ENCODE assay signal across 23 cellular contexts in the genomic region with DNA sequence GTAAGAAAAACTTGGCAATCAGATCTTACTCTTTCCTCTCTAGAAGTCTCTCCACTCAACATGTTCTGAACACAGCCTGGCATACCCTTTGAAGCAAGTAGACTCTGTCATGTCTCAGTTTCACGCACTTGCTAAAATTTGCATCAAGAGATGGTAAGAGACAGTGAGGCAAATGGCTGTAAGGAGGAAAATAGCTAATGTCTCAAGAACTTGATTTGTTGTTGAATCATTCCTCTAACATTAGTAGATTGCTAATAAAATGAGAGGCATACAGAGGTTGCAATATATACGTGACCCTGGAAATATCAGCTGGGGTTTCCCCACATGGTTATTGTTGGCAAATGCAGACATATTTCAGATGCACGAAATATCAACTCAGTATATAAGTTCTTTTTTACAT. TPM values are rescaled to one million over a fixed set of nuclear protein-coding genes. Genes with fewer than 3 reads are reported as not detected.
"Had no signal": no experiment of that assay in that cellular context is flagged by ENCODE, and none has a peak within 500 bp of the region (broad histone marks: within the 10 kb centered on the region; RNA-seq: fewer than 3 reads in every experiment).

No MANE protein-coding gene starts in this region.

- H3K27me3 ChIP-seq: cardiac muscle cell, esophagus squamous epithelium, neural progenitor cell, sigmoid colon, tibial artery, uterus had no signal

- H3K27ac ChIP-seq: cardiac muscle cell, esophagus squamous epithelium, neural progenitor cell, parathyroid adenoma, sigmoid colon, tibial artery, uterus had no signal

- H3K4me1 Mint-ChIP-seq: naive B cell; neural progenitor cell; stimulated activated naive B cell treated with anti-CD40 and anti-IgM and Interleukin-4, amounts not matched to agents 10 μg/mL and 1 μg/mL and 100 μg/mL, for 72 hours; WTC11 had no signal

- H3K9me3 ChIP-seq: esophagus squamous epithelium, sigmoid colon, tibial artery, uterus had no signal

- DNase-seq: activated CD4-positive, alpha-beta T cell treated with anti-CD3 and anti-CD28 coated beads for 48 hours; activated CD8-positive, alpha-beta memory T cell treated with anti-CD3 and anti-CD28 coated beads, Interleukin-2, amount 50 U/mL, for 4 hours; activated CD8-positive, alpha-beta T cell treated with anti-CD3 and anti-CD28 coated beads, Interleukin-2, amount 10 ng/mL, durations not matched to agents 7 days and 5 days; activated gamma-delta T cell treated with Interleukin-2 at 50 U/mL for 16 hours; activated T-cell treated with anti-CD3 and anti-CD28 coated beads, Interleukin-2, amount 50 U/mL, for 72 hours; anterior cingulate cortex; effector CD4-positive, alpha-beta T cell; esophagus squamous epithelium; islet precursor cell; mammary epithelial cell; naive B cell; sigmoid colon; stimulated activated naive B cell treated with anti-CD40 and anti-IgM and Interleukin-4, amounts not matched to agents 10 μg/mL and 1 μg/mL and 100 μg/mL, for 72 hours; tibial artery; uterus had no signal

- H3K27me3 Mint-ChIP-seq: naive B cell; stimulated activated naive B cell treated with anti-CD40 and anti-IgM and Interleukin-4, amounts not matched to agents 10 μg/mL and 1 μg/mL and 100 μg/mL, for 72 hours had no signal

- H3K9ac ChIP-seq: neural progenitor cell, parathyroid adenoma had no signal

- H3K27ac Mint-ChIP-seq: activated CD8-positive, alpha-beta T cell treated with anti-CD3 and anti-CD28 coated beads, Interleukin-2, amount 10 ng/mL, durations not matched to agents 7 days and 5 days; activated naive CD8-positive, alpha-beta T cell; activated T-cell treated with anti-CD3 and anti-CD28 coated beads, Interleukin-2, amount 50 U/mL, for 72 hours; naive B cell; neural progenitor cell; stimulated activated naive B cell treated with anti-CD40 and anti-IgM and Interleukin-4, amounts not matched to agents 10 μg/mL and 1 μg/mL and 100 μg/mL, for 72 hours; WTC11 had no signal

- H3K4me1 ChIP-seq: neural progenitor cell, parathyroid adenoma, sigmoid colon, uterus had no signal

- H3K36me3 Mint-ChIP-seq: activated naive CD8-positive, alpha-beta T cell; neural progenitor cell; WTC11 had no signal

- ATAC-seq: activated CD8-positive, alpha-beta T cell treated with anti-CD3 and anti-CD28 coated beads, Interleukin-2, amount 10 ng/mL, durations not matched to agents 7 days and 5 days; activated T-cell treated with anti-CD3 and anti-CD28 coated beads, Interleukin-2, amount 50 U/mL, for 72 hours; stimulated activated naive B cell treated with anti-CD40 and anti-IgM and Interleukin-4, amounts not matched to agents 10 μg/mL and 1 μg/mL and 100 μg/mL, for 72 hours; WTC11 had no signal

- H3K36me3 ChIP-seq: cardiac muscle cell, esophagus squamous epithelium, neural progenitor cell, sigmoid colon, tibial artery, uterus had no signal

- H3K4me3 ChIP-seq: cardiac muscle cell, coronary artery, esophagus squamous epithelium, neural progenitor cell, sigmoid colon, tibial artery, uterus had no signal

- FAIRE-seq: TTC549 had no signal

- H3K4me3 Mint-ChIP-seq: activated CD8-positive, alpha-beta T cell treated with anti-CD3 and anti-CD28 coated beads, Interleukin-2, amount 10 ng/mL, durations not matched to agents 7 days and 5 days; activated naive CD8-positive, alpha-beta T cell; activated T-cell treated with anti-CD3 and anti-CD28 coated beads, Interleukin-2, amount 50 U/mL, for 72 hours; naive B cell; neural progenitor cell; stimulated activated naive B cell treated with anti-CD40 and anti-IgM and Interleukin-4, amounts not matched to agents 10 μg/mL and 1 μg/mL and 100 μg/mL, for 72 hours; WTC11 had no signal

RNA-seq across cellular contexts. Expression of a gene that starts 27.4 kb away (rescaled TPM):
- total RNA-seq: activated T-cell treated with anti-CD3 and anti-CD28 coated beads, Interleukin-2, amount 50 U/mL, for 72 hours; T-helper 2 cell treated with Interferon-gamma antibody and Interleukin-4, amounts not matched to agents 100 ng/mL and 5 ng/mL, for 36 hours had no signal
